In genomic region chr22:29060251-29060650, GRCh38 we compare ENCODE assay signal across 23 cellular contexts.
"Had no signal": no experiment of that assay in that cellular context is flagged by ENCODE, and none has a peak within 500 bp of the region (broad histone marks: within the 10 kb centered on the region; RNA-seq: fewer than 3 reads in every experiment).

No MANE protein-coding gene starts in this region.

- H3K4me3 ChIP-seq: ascending aorta, coronary artery, dorsolateral prefrontal cortex, gastroesophageal sphincter, right atrium auricular region, spleen, suprapubic skin, tibial nerve had no signal

- ATAC-seq: activated CD4-positive, CD25-positive, alpha-beta regulatory T cell treated with anti-CD3 and anti-CD28 coated beads, Interleukin-2, amount 50 U/mL, for 24 hours; gastroesophageal sphincter; naive thymus-derived CD8-positive, alpha-beta T cell had no signal

- H3K27me3 ChIP-seq: ascending aorta, dorsolateral prefrontal cortex, right atrium auricular region, suprapubic skin, tibial nerve had no signal

- H3K4me1 ChIP-seq: ascending aorta, gastroesophageal sphincter, right atrium auricular region, tibial nerve had no signal

- DNase-seq: activated CD4-positive, alpha-beta memory T cell treated with anti-CD3 and anti-CD28 coated beads for 36 hours; activated CD4-positive, alpha-beta T cell treated with anti-CD3 and anti-CD28 coated beads for 48 hours; activated CD8-positive, alpha-beta memory T cell treated with anti-CD3 and anti-CD28 coated beads, Interleukin-2, amount 50 U/mL, for 4 hours; activated gamma-delta T cell; activated naive CD4-positive, alpha-beta T cell treated with anti-CD3 and anti-CD28 coated beads, Interleukin-2, amount 10 ng/mL, durations not matched to agents 7 days and 5 days; activated naive CD8-positive, alpha-beta T cell treated with anti-CD3 and anti-CD28 coated beads, Interleukin-2, amount 10 ng/mL, durations not matched to agents 7 days and 5 days; activated T-cell treated with anti-CD3 and anti-CD28 coated beads, Interleukin-2, amount 50 U/mL, for 1 hour; dorsolateral prefrontal cortex; effector memory CD4-positive, alpha-beta T cell; hippocampal formation; immature natural killer cell; naive thymus-derived CD8-positive, alpha-beta T cell; occipital lobe; spleen; stimulated activated naive CD4-positive, alpha-beta T cell had no signal

- H3K27ac ChIP-seq: ascending aorta, coronary artery, dorsolateral prefrontal cortex, gastroesophageal sphincter, right atrium auricular region, spleen, suprapubic skin, tibial nerve, VCaP had no signal

- H3K36me3 ChIP-seq: ascending aorta, gastroesophageal sphincter, right atrium auricular region, spleen, suprapubic skin, tibial nerve had no signal

- H3K9me3 ChIP-seq: ascending aorta, gastroesophageal sphincter, right atrium auricular region, spleen, suprapubic skin, tibial nerve had no signal
